In the genomic region with DNA sequence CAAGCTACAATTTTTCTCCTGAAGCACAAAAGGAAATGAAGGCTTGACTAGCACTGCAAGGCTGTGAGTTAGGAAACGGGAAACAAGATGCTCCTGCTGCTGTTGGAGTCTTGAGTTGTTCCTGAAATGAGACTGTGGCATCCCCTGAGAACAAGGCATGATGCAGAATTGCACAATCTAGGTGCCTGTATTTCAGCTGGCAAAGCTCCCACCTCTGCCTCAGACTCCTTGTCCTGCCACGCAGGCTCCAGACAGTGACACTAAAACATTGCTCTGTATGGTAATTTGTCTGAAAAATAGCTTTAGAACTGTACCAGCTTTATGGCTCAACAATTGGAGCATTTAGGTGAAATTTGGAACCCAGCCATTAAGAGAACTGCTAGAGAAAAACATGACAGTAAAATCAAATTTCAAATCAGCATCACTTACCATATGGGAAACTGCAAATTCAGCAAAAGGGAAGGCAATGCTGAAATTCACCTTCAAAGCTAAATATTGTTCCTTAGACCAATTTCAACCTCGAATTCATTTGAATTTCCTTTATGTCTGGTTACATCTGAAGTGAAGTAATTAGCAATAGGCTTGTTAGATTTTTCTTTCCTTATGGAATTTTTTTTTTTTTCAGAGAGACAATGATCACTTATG, we compare ENCODE assay signal across 1 cellular context.
TF ChIP-seq lines count a peak whose summit lies in the region.

No MANE protein-coding gene starts in this region.

TF ChIP-seq in H1, 55 proteins besides CTCF, POLR2A, EP300 and RAD21:
- TF ChIP-seq MAFK (IDR thresholded peaks at IDR 0.05; ENCODE audit: low read depth, low read length), result peak; percentile 47; the same call in 1 of the 2 replicates
- TF ChIP-seq BCL11A (IDR thresholded peaks at IDR 0.05; ENCODE audit: low read depth in 2 of 2, low read length in 2 of 2), result no peak
- peak; percentile 48; the same call in 1 of the 2 replicates for TF ChIP-seq CEBPB (IDR thresholded peaks at IDR 0.05; ENCODE audit: low read depth, low read length)
- TF ChIP-seq TBP (IDR thresholded peaks at IDR 0.05; ENCODE audit: low read depth, low read length), result no peak
